ENCODE assay signal across 13 cellular contexts in genomic region chr7:88396948-88397322, GRCh38.
DNase-seq lines count a peak whose midpoint lies in the region; ATAC-seq and TF ChIP-seq lines count a peak whose summit lies in the region.
"Had no signal": no experiment of that assay in that cellular context is flagged by ENCODE, and none has a peak within 500 bp of the region (broad histone marks: within the 10 kb centered on the region; RNA-seq: fewer than 3 reads in every experiment).

No MANE protein-coding gene starts in this region.

- intact Hi-C loops in activated T-helper 2 cell treated with anti-CD3 and anti-CD28 coated beads, Interferon-gamma antibody, Interleukin-2, Interleukin-4, amounts not matched to agents 10 μg/mL and 5 μg/mL and 100 μg/mL, durations not matched to agents 14 hours and 24 hours and 36 hours (cut with micrococcal nuclease): no loop called here
- intact Hi-C loops in adrenal gland (cut with DNase I): no loop called here

- H3K4me3 ChIP-seq in adrenal gland: no peak overlapping the region
- H3K4me3 ChIP-seq: uterus had no signal

- H3K27me3 ChIP-seq in adrenal gland: no peaks in the 10 kb centered on the region
- H3K27me3 ChIP-seq: uterus had no signal

- H3K27ac Mint-ChIP-seq in stimulated activated naive B cell treated with anti-CD40 and anti-IgM and Interleukin-4, amounts not matched to agents 10 μg/mL and 1 μg/mL and 100 μg/mL, for 72 hours: peak overlapping the region; percentile 27
- no peak overlapping the region for H3K27ac Mint-ChIP-seq in activated T-helper 2 cell treated with anti-CD3 and anti-CD28 coated beads, Interferon-gamma antibody, Interleukin-2, Interleukin-4, amounts not matched to agents 10 μg/mL and 5 μg/mL and 100 μg/mL, durations not matched to agents 14 hours and 24 hours and 36 hours
- H3K27ac Mint-ChIP-seq in type B pancreatic cell: no peak overlapping the region

- no peaks in the 10 kb centered on the region for H3K36me3 Mint-ChIP-seq in stimulated activated naive B cell treated with anti-CD40 and anti-IgM and Interleukin-4, amounts not matched to agents 10 μg/mL and 1 μg/mL and 100 μg/mL, for 72 hours
- H3K36me3 Mint-ChIP-seq in activated T-helper 2 cell treated with anti-CD3 and anti-CD28 coated beads, Interferon-gamma antibody, Interleukin-2, Interleukin-4, amounts not matched to agents 10 μg/mL and 5 μg/mL and 100 μg/mL, durations not matched to agents 14 hours and 24 hours and 36 hours (ENCODE audit: low read depth): no peaks in the 10 kb centered on the region
- H3K36me3 Mint-ChIP-seq in type B pancreatic cell: no peaks in the 10 kb centered on the region

- ATAC-seq in GM19043 (IDR thresholded peaks at IDR 0.05; ENCODE audit: low read depth, unreplicated experiment): peak; percentile 19
- ATAC-seq in GM21825 (IDR thresholded peaks at IDR 0.05; ENCODE audit: unreplicated experiment): peak; percentile 29
- peak; percentile 40 for ATAC-seq in HG03175 (IDR thresholded peaks at IDR 0.05; ENCODE audit: unreplicated experiment)
- ATAC-seq in stimulated activated naive B cell treated with anti-CD40 and anti-IgM and Interleukin-4, amounts not matched to agents 10 μg/mL and 1 μg/mL and 100 μg/mL, for 72 hours (replicated peaks): peak; percentile 66 to 71
- ATAC-seq: activated CD4-positive, CD25-positive, alpha-beta regulatory T cell treated with anti-CD3 and anti-CD28 coated beads, Interleukin-2, amount 50 U/mL, for 24 hours; sciatic nerve had no signal

- H3K27me3 Mint-ChIP-seq in stimulated activated naive B cell treated with anti-CD40 and anti-IgM and Interleukin-4, amounts not matched to agents 10 μg/mL and 1 μg/mL and 100 μg/mL, for 72 hours: no peaks in the 10 kb centered on the region
- peaks cover 12% of the 10 kb centered on the region for H3K27me3 Mint-ChIP-seq in activated T-helper 2 cell treated with anti-CD3 and anti-CD28 coated beads, Interferon-gamma antibody, Interleukin-2, Interleukin-4, amounts not matched to agents 10 μg/mL and 5 μg/mL and 100 μg/mL, durations not matched to agents 14 hours and 24 hours and 36 hours (ENCODE audit: low read depth)
- peaks cover 7% of the 10 kb centered on the region for H3K27me3 Mint-ChIP-seq in type B pancreatic cell

- H3K4me1 ChIP-seq in adrenal gland (replicated peaks in 1 of 2): no peaks in the 10 kb centered on the region
- H3K4me1 ChIP-seq: uterus had no signal

- H3K9me3 ChIP-seq in adrenal gland (replicated peaks in 1 of 3): no peaks in the 10 kb centered on the region
- H3K9me3 ChIP-seq: SK-N-SH, uterus had no signal

- no peak for TF ChIP-seq POLR2A in adrenal gland (IDR thresholded peaks at IDR 0.05)

- no peaks in the 10 kb centered on the region for H3K9me3 Mint-ChIP-seq in stimulated activated naive B cell treated with anti-CD40 and anti-IgM and Interleukin-4, amounts not matched to agents 10 μg/mL and 1 μg/mL and 100 μg/mL, for 72 hours
- H3K9me3 Mint-ChIP-seq in activated T-helper 2 cell treated with anti-CD3 and anti-CD28 coated beads, Interferon-gamma antibody, Interleukin-2, Interleukin-4, amounts not matched to agents 10 μg/mL and 5 μg/mL and 100 μg/mL, durations not matched to agents 14 hours and 24 hours and 36 hours: no peaks in the 10 kb centered on the region
- no peaks in the 10 kb centered on the region for H3K9me3 Mint-ChIP-seq in type B pancreatic cell

- no peaks in the 10 kb centered on the region for H3K36me3 ChIP-seq in adrenal gland (replicated peaks in 1 of 2)
- H3K36me3 ChIP-seq: uterus had no signal

- no peak for DNase-seq in stimulated activated naive B cell treated with anti-CD40 and anti-IgM and Interleukin-4, amounts not matched to agents 10 μg/mL and 1 μg/mL and 100 μg/mL, for 72 hours
- DNase-seq in activated T-helper 2 cell treated with anti-CD3 and anti-CD28 coated beads, Interferon-gamma antibody, Interleukin-2, Interleukin-4, amounts not matched to agents 10 μg/mL and 5 μg/mL and 100 μg/mL, durations not matched to agents 14 hours and 24 hours and 36 hours (ENCODE audit: low spot score): no peak
- DNase-seq in adrenal gland (no peak), type B pancreatic cell (ENCODE audit: extremely low spot score, unreplicated experiment) (no peak)
- DNase-seq: Calu3, NCI-H82, SK-N-SH, uterus had no signal

- peak overlapping the region in 1 of 2 donors; percentile 18 for H3K4me3 Mint-ChIP-seq in stimulated activated naive B cell treated with anti-CD40 and anti-IgM and Interleukin-4, amounts not matched to agents 10 μg/mL and 1 μg/mL and 100 μg/mL, for 72 hours
- H3K4me3 Mint-ChIP-seq in activated T-helper 2 cell treated with anti-CD3 and anti-CD28 coated beads, Interferon-gamma antibody, Interleukin-2, Interleukin-4, amounts not matched to agents 10 μg/mL and 5 μg/mL and 100 μg/mL, durations not matched to agents 14 hours and 24 hours and 36 hours (ENCODE audit: low read depth): no peak overlapping the region
- no peak overlapping the region for H3K4me3 Mint-ChIP-seq in type B pancreatic cell

- TF ChIP-seq CTCF in adrenal gland (IDR thresholded peaks at IDR 0.05) (no peak), type B pancreatic cell (conservative IDR thresholded peaks at IDR 0.05) (no peak)

- peaks cover 12% of the 10 kb centered on the region in 2 donors for H3K4me1 Mint-ChIP-seq in stimulated activated naive B cell treated with anti-CD40 and anti-IgM and Interleukin-4, amounts not matched to agents 10 μg/mL and 1 μg/mL and 100 μg/mL, for 72 hours
- peaks cover 18% of the 10 kb centered on the region for H3K4me1 Mint-ChIP-seq in activated T-helper 2 cell treated with anti-CD3 and anti-CD28 coated beads, Interferon-gamma antibody, Interleukin-2, Interleukin-4, amounts not matched to agents 10 μg/mL and 5 μg/mL and 100 μg/mL, durations not matched to agents 14 hours and 24 hours and 36 hours (ENCODE audit: low read depth)
- no peaks in the 10 kb centered on the region for H3K4me1 Mint-ChIP-seq in type B pancreatic cell (ENCODE audit: unreplicated experiment)

- H3K27ac ChIP-seq in adrenal gland: no peak overlapping the region
- H3K27ac ChIP-seq: uterus had no signal
